ENCODE assay signal across 1 cellular context in genomic region chr10:96043157-96043894, GRCh38.
TF ChIP-seq lines count a peak whose summit lies in the region.

CCNJ (plus strand) TSS chr10:96043583; CDS start chr10:96044394, 811 bp downstream.

TF ChIP-seq in K562, 482 proteins besides CTCF, POLR2A, EP300 and RAD21 (continued from another document):
- TF ChIP-seq TSHZ1 (CRISPR knock-in tag; IDR thresholded peaks at IDR 0.05) (no peak), UBTF (IDR thresholded peaks at IDR 0.05; ENCODE audit: borderline replicate concordance in 1 of 2, low read depth in 2 of 2, low read length in 2 of 2) (peak; percentile 18 to 85; a peak in 1 of 4 replicates), ZNF282 (CRISPR knock-in tag; IDR thresholded peaks at IDR 0.05) (no peak), RAD51 (IDR thresholded peaks at IDR 0.05; ENCODE audit: borderline replicate concordance, low read depth) (no peak), HDAC3 (IDR thresholded peaks at IDR 0.05; ENCODE audit: borderline replicate concordance, partially characterized antibody) (no peak), MITF (IDR thresholded peaks at IDR 0.05) (no peak), GTF2E2 (tag; IDR thresholded peaks at IDR 0.05) (0 out of 2 replicates have a peak, but pooled peaks have one; percentile 41), ZNF274 (IDR thresholded peaks at IDR 0.05; ENCODE audit: borderline replicate concordance, low read depth, low read length) (no peak)
